In the genomic region with DNA sequence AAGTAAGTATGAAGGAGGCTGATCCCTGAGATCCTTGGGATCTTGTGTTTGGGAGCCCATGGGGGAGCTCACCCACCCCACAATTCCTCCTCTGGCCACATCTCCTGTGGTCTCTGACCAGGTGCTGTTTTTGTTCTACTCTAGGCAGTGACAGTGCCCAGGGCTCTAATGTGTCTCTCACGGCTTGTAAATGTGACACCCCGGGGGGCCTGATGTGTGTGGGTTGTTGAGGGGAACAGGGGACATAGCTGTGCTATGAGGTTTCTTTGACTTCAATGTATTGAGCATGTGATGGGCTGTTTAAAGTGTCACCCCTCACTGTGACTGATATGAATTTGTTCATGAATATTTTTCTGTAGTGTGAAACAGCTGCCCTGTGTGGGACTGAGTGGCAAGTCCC, we compare ENCODE assay signal across 27 cellular contexts. TPM values are rescaled to one million over a fixed set of nuclear protein-coding genes. Genes with fewer than 3 reads are reported as not detected.
"Had no signal": no experiment of that assay in that cellular context is flagged by ENCODE, and none has a peak within 500 bp of the region (broad histone marks: within the 10 kb centered on the region; RNA-seq: fewer than 3 reads in every experiment).

No MANE protein-coding gene starts in this region.

- ATAC-seq: effector memory CD8-positive, alpha-beta T cell; esophagus mucosa; gastrocnemius medialis; heart right ventricle; left cardiac atrium; left lung; left ventricle myocardium superior; lower lobe of right lung; mucosa of descending colon had no signal

- DNase-seq: dermis blood vessel endothelial cell; effector CD8-positive, alpha-beta T cell; effector memory CD8-positive, alpha-beta T cell; erythroblast; esophagus squamous epithelium; foreskin fibroblast; foreskin melanocyte; gastrocnemius medialis; glutamatergic neuron; head of caudate nucleus; heart right ventricle; hippocampal formation; left cardiac atrium; left lung; left ventricle myocardium superior; lower lobe of right lung; mesenchymal stem cell; mucosa of descending colon; naive B cell had no signal

- H3K4me1 ChIP-seq: gastrocnemius medialis had no signal

- H3K9me3 ChIP-seq: esophagus squamous epithelium, gastrocnemius medialis, heart right ventricle, left lung, lower lobe of right lung, mucosa of descending colon had no signal

- H3K27ac Mint-ChIP-seq: effector memory CD8-positive, alpha-beta T cell; mesothelial cell of epicardium; naive B cell had no signal

- H3K36me3 Mint-ChIP-seq: mesothelial cell of epicardium, naive B cell had no signal

- H3K9me3 Mint-ChIP-seq: effector memory CD8-positive, alpha-beta T cell; mesothelial cell of epicardium; naive B cell had no signal

- H3K4me3 ChIP-seq: coronary artery, esophagus squamous epithelium, gastrocnemius medialis, left lung, lower lobe of right lung, mucosa of descending colon had no signal

- H3K36me3 ChIP-seq: esophagus squamous epithelium, gastrocnemius medialis, heart right ventricle, left lung, lower lobe of right lung had no signal

- H3K27ac ChIP-seq: coronary artery, epithelial cell of prostate, esophagus squamous epithelium, gastrocnemius medialis, heart right ventricle, left lung, lower lobe of right lung had no signal

- H3K4me3 Mint-ChIP-seq: effector memory CD8-positive, alpha-beta T cell; mesothelial cell of epicardium had no signal

RNA-seq across cellular contexts. Expression of a gene that starts 2.8 kb away (rescaled TPM):
- total RNA-seq: dermis blood vessel endothelial cell, gastrocnemius medialis, glomerular endothelial cell, left ventricle myocardium superior, lung microvascular endothelial cell, mesenteric fat pad, myocyte had no signal
